In genomic region chr13:51330741-51331140, GRCh38 we compare ENCODE assay signal across 10 cellular contexts. TPM values are rescaled to one million over a fixed set of nuclear protein-coding genes. Genes with fewer than 3 reads are reported as not detected.
A peak's percentile ranks its signal among the peaks of the same experiment; 100 is the strongest.
DNase-seq lines count a peak whose midpoint lies in the region; ATAC-seq, FAIRE-seq and TF ChIP-seq lines count a peak whose summit lies in the region.
"Had no signal": no experiment of that assay in that cellular context is flagged by ENCODE, and none has a peak within 500 bp of the region (broad histone marks: within the 10 kb centered on the region; RNA-seq: fewer than 3 reads in every experiment).

No MANE protein-coding gene starts in this region.

- H3K4me1 Mint-ChIP-seq in stimulated activated naive B cell treated with anti-CD40 and anti-IgM and Interleukin-4, amounts not matched to agents 10 μg/mL and 1 μg/mL and 100 μg/mL, for 72 hours: peaks cover 15 to 22% of the 10 kb centered on the region in 2 donors
- no peaks in the 10 kb centered on the region for H3K4me1 Mint-ChIP-seq in endothelial cell (ENCODE audit: unreplicated experiment)

- peak overlapping the region; percentile 53 to 57 for H3K4me3 Mint-ChIP-seq in stimulated activated naive B cell treated with anti-CD40 and anti-IgM and Interleukin-4, amounts not matched to agents 10 μg/mL and 1 μg/mL and 100 μg/mL, for 72 hours
- H3K4me3 Mint-ChIP-seq in endothelial cell (ENCODE audit: unreplicated experiment): no peak overlapping the region

- H3K36me3 Mint-ChIP-seq in stimulated activated naive B cell treated with anti-CD40 and anti-IgM and Interleukin-4, amounts not matched to agents 10 μg/mL and 1 μg/mL and 100 μg/mL, for 72 hours: no peaks in the 10 kb centered on the region
- H3K36me3 Mint-ChIP-seq in endothelial cell (ENCODE audit: low read depth, unreplicated experiment): no peaks in the 10 kb centered on the region

- no peak for TF ChIP-seq CTCF in HL-60 (IDR thresholded peaks at IDR 0.05; ENCODE audit: insufficient read depth, low read length)
- no peak for TF ChIP-seq CTCF in astrocyte of the cerebellum (IDR thresholded peaks at IDR 0.05; ENCODE audit: low read depth, low read length, missing control alignments)
- no peak for TF ChIP-seq CTCF in endothelial cell (IDR thresholded peaks at IDR 0.05; ENCODE audit: unreplicated experiment)

- no peaks in the 10 kb centered on the region for H3K9me3 Mint-ChIP-seq in stimulated activated naive B cell treated with anti-CD40 and anti-IgM and Interleukin-4, amounts not matched to agents 10 μg/mL and 1 μg/mL and 100 μg/mL, for 72 hours
- no peaks in the 10 kb centered on the region for H3K9me3 Mint-ChIP-seq in endothelial cell (ENCODE audit: unreplicated experiment)

- FAIRE-seq in GM19239 (lab: Jason Lieb, UNC): peak; percentile 71

- peak overlapping the region; percentile 49 for H3K27ac Mint-ChIP-seq in stimulated activated naive B cell treated with anti-CD40 and anti-IgM and Interleukin-4, amounts not matched to agents 10 μg/mL and 1 μg/mL and 100 μg/mL, for 72 hours
- no peak overlapping the region for H3K27ac Mint-ChIP-seq in endothelial cell (ENCODE audit: unreplicated experiment)

- H3K27me3 ChIP-seq in HL-60 (ENCODE audit: insufficient read depth, poor library complexity, severe bottlenecking): no peaks in the 10 kb centered on the region

- peaks cover 0 to 4% of the 10 kb centered on the region in 2 donors for H3K27me3 Mint-ChIP-seq in stimulated activated naive B cell treated with anti-CD40 and anti-IgM and Interleukin-4, amounts not matched to agents 10 μg/mL and 1 μg/mL and 100 μg/mL, for 72 hours
- H3K27me3 Mint-ChIP-seq in endothelial cell (ENCODE audit: unreplicated experiment): peaks cover 2% of the 10 kb centered on the region

- in situ Hi-C loops in astrocyte of the cerebellum (cut with HindIII; ENCODE audit: low sequenced_read_pairs): no loop called here

- DNase-seq in GM19239 (ENCODE audit: insufficient read length, low spot score) (no peak), HL-60 (ENCODE audit: low read depth in 1 of 2, low spot score in 1 of 2) (peak; percentile 12 to 75), astrocyte of the cerebellum (ENCODE audit: low read depth) (peak; percentile 40), retina (no peak), endothelial cell (ENCODE audit: low spot score) (no peak), HuH-7 (ENCODE audit: low spot score) (no peak)
- DNase-seq in stimulated activated naive B cell treated with anti-CD40 and anti-IgM and Interleukin-4, amounts not matched to agents 10 μg/mL and 1 μg/mL and 100 μg/mL, for 72 hours: peak; percentile 8
- DNase-seq: activated effector memory CD4-positive, alpha-beta T cell treated with Interleukin-2 at 50 U/mL for 16 hours had no signal

- H3K27ac ChIP-seq in HL-60 (replicated peaks): no peak overlapping the region

- ATAC-seq in stimulated activated naive B cell treated with anti-CD40 and anti-IgM and Interleukin-4, amounts not matched to agents 10 μg/mL and 1 μg/mL and 100 μg/mL, for 72 hours (replicated peaks): peak; percentile 79 to 83
- ATAC-seq in HG02610 (IDR thresholded peaks at IDR 0.05; ENCODE audit: unreplicated experiment): no peak
- ATAC-seq: Panc1 had no signal

- H3K4me3 ChIP-seq in HL-60 (replicated peaks; ENCODE audit: insufficient read depth, low read length) (no peak overlapping the region), astrocyte of the cerebellum (ENCODE audit: low read depth, low read length) (no peak overlapping the region)

RNA-seq across cellular contexts. Expression of gene SERPINE3, which starts 8.8 kb away (rescaled TPM):
- total RNA-seq in endothelial cell (ENCODE audit: unreplicated experiment): not detected

Comparison
In these comparisons a context has a peak if more than half of its experiments do, and no peak if none do; other contexts are left out.
1. DNase-seq: peak in HL-60 (2 of 2), astrocyte of the cerebellum (single experiment) and stimulated activated naive B cell treated with anti-CD40 and anti-IgM and Interleukin-4, amounts not matched to agents 10 μg/mL and 1 μg/mL and 100 μg/mL, for 72 hours (single experiment); none in GM19239 (single experiment), retina (single experiment), endothelial cell (single experiment) and HuH-7 (single experiment).